ENCODE assay signal across 22 cellular contexts in genomic region chr2:113797237-113797636, GRCh38.
"Had no signal": no experiment of that assay in that cellular context is flagged by ENCODE, and none has a peak within 500 bp of the region (broad histone marks: within the 10 kb centered on the region; RNA-seq: fewer than 3 reads in every experiment).

No MANE protein-coding gene starts in this region.

- H3K9me2 ChIP-seq: SK-N-SH had no signal

- DNase-seq: Kasumi-1, MM.1S, NCI-H1092 treated with DMSO at 0.1 percent for 48 hours, NCI-H1436, NCI-H187, NCI-H2029, NCI-H2081 treated with DMSO at 0.1 percent for 48 hours, NCI-H2171, NCI-H345, NCI-H446 treated with DMSO at 0.1 percent for 48 hours, NCI-H510A treated with DMSO at 0.1 percent for 48 hours, NCI-H526, NCI-H774, SHP77, SK-N-SH, SW 1271, T-cell had no signal

- H3K9ac ChIP-seq: KMS-11, SK-N-SH had no signal

- H3K27ac ChIP-seq: HL-60, KMS-11, RWPE1 had no signal

- H3K9me3 ChIP-seq: SK-N-SH had no signal

- H3K4me2 ChIP-seq: KMS-11, SK-N-SH had no signal

- ATAC-seq: Panc1, T-cell had no signal

- FAIRE-seq: HTR-8/SVneo had no signal
